3 cellular contexts compared by ENCODE assay signal in the genomic region with DNA sequence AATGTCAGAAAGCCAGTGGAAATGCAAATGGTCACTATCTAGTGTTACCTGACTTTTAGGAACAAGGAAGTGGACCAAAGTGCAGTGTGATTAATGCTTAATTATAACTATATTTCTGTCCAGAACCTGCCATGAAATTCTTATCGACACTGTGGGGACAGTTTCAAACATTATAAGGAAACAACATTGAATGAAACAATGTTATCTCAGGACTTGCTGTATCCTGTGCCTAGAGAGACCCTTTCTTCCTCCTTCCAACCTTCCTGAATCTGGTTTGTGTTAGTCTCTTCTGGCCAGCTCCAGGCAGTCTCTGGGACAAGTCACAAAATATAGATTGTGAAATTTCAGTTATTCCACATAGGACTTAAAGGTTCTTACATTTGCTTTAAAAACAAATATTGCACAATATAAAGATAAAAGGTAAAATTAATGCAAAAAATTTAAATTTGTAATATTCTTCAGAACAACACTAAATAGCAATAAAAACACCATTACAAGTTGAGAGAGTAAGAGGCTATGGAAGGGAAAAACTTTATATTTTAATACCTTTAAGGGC.
A peak's percentile ranks its signal among the peaks of the same experiment; 100 is the strongest.
TF ChIP-seq lines count a peak whose summit lies in the region.

No MANE protein-coding gene starts in this region.

TF ChIP-seq in GM23338, 12 proteins besides CTCF, POLR2A, EP300 and RAD21 (continues in another document):
- TF ChIP-seq EZH2phosphoT487 (IDR thresholded peaks at IDR 0.05; ENCODE audit: unreplicated experiment) (no peak), EZH2 (IDR thresholded peaks at IDR 0.05; ENCODE audit: low read depth, unreplicated experiment) (no peak), NANOG (IDR thresholded peaks at IDR 0.05; ENCODE audit: borderline replicate concordance) (no peak), JUNB (IDR thresholded peaks at IDR 0.05; ENCODE audit: unreplicated experiment) (no peak), CREB1 (CRISPR knock-in tag; IDR thresholded peaks at IDR 0.05; ENCODE audit: low read depth) (no peak), ZNF114 (CRISPR knock-in tag; IDR thresholded peaks at IDR 0.05) (no peak), ZNF331 (CRISPR knock-in tag; IDR thresholded peaks at IDR 0.05; ENCODE audit: low read depth) (no peak)
- TF ChIP-seq, protein P1, sequence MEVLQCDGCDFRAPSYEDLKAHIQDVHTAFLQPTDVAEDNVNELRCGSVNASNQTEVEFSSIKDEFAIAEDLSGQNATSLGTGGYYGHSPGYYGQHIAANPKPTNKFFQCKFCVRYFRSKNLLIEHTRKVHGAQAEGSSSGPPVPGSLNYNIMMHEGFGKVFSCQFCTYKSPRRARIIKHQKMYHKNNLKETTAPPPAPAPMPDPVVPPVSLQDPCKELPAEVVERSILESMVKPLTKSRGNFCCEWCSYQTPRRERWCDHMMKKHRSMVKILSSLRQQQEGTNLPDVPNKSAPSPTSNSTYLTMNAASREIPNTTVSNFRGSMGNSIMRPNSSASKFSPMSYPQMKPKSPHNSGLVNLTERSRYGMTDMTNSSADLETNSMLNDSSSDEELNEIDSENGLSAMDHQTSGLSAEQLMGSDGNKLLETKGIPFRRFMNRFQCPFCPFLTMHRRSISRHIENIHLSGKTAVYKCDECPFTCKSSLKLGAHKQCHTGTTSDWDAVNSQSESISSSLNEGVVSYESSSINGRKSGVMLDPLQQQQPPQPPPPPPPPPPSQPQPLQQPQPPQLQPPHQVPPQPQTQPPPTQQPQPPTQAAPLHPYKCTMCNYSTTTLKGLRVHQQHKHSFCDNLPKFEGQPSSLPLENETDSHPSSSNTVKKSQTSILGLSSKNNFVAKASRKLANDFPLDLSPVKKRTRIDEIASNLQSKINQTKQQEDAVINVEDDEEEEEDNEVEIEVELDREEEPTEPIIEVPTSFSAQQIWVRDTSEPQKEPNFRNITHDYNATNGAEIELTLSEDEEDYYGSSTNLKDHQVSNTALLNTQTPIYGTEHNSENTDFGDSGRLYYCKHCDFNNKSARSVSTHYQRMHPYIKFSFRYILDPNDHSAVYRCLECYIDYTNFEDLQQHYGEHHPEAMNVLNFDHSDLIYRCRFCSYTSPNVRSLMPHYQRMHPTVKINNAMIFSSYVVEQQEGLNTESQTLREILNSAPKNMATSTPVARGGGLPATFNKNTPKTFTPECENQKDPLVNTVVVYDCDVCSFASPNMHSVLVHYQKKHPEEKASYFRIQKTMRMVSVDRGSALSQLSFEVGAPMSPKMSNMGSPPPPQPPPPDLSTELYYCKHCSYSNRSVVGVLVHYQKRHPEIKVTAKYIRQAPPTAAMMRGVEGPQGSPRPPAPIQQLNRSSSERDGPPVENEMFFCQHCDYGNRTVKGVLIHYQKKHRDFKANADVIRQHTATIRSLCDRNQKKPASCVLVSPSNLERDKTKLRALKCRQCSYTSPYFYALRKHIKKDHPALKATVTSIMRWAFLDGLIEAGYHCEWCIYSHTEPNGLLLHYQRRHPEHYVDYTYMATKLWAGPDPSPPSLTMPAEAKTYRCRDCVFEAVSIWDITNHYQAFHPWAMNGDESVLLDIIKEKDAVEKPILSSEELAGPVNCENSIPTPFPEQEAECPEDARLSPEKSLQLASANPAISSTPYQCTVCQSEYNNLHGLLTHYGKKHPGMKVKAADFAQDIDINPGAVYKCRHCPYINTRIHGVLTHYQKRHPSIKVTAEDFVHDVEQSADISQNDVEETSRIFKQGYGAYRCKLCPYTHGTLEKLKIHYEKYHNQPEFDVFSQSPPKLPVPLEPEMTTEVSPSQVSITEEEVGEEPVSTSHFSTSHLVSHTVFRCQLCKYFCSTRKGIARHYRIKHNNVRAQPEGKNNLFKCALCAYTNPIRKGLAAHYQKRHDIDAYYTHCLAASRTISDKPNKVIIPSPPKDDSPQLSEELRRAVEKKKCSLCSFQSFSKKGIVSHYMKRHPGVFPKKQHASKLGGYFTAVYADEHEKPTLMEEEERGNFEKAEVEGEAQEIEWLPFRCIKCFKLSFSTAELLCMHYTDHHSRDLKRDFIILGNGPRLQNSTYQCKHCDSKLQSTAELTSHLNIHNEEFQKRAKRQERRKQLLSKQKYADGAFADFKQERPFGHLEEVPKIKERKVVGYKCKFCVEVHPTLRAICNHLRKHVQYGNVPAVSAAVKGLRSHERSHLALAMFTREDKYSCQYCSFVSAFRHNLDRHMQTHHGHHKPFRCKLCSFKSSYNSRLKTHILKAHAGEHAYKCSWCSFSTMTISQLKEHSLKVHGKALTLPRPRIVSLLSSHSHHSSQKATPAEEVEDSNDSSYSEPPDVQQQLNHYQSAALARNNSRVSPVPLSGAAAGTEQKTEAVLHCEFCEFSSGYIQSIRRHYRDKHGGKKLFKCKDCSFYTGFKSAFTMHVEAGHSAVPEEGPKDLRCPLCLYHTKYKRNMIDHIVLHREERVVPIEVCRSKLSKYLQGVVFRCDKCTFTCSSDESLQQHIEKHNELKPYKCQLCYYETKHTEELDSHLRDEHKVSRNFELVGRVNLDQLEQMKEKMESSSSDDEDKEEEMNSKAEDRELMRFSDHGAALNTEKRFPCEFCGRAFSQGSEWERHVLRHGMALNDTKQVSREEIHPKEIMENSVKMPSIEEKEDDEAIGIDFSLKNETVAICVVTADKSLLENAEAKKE (CRISPR knock-in tag; IDR thresholded peaks at IDR 0.05), result no peak

TF ChIP-seq in IMR-90, 13 proteins besides CTCF, POLR2A, EP300 and RAD21:
- TF ChIP-seq BHLHE40 (IDR thresholded peaks at IDR 0.05; ENCODE audit: low read depth, low read length) (no peak), CEBPB (IDR thresholded peaks at IDR 0.05; ENCODE audit: low read depth, low read length) (0 out of 2 replicates have a peak, but pooled peaks have one; percentile 32)

TF ChIP-seq in H1, 55 proteins besides CTCF, POLR2A, EP300 and RAD21:
- TF ChIP-seq TCF12 (IDR thresholded peaks at IDR 0.05; ENCODE audit: low read depth, low read length) (no peak), TAF1 (IDR thresholded peaks at IDR 0.05; ENCODE audit: low read depth, low read length) (no peak), ZNF274 (IDR thresholded peaks at IDR 0.05; ENCODE audit: borderline replicate concordance, extremely low read depth, low read length) (no peak), KDM5A (IDR thresholded peaks at IDR 0.05; ENCODE audit: low read length) (no peak), BCL11A (IDR thresholded peaks at IDR 0.05; ENCODE audit: low read depth in 2 of 2, low read length in 2 of 2) (no peak), RBBP5 (IDR thresholded peaks at IDR 0.05; ENCODE audit: borderline replicate concordance, low read depth, low read length) (no peak), CTBP2 (IDR thresholded peaks at IDR 0.05; ENCODE audit: borderline replicate concordance, insufficient read depth, insufficient read length, low read length) (no peak), CBX5 (IDR thresholded peaks at IDR 0.05; ENCODE audit: low read depth, low read length) (no peak), SIRT6 (IDR thresholded peaks at IDR 0.05; ENCODE audit: low read length) (no peak), SRF (IDR thresholded peaks at IDR 0.05; ENCODE audit: low read depth, low read length) (no peak), SP4 (IDR thresholded peaks at IDR 0.05; ENCODE audit: low read length) (no peak), HDAC6 (IDR thresholded peaks at IDR 0.05; ENCODE audit: low read depth, low read length) (no peak), GTF2F1 (IDR thresholded peaks at IDR 0.05; ENCODE audit: borderline replicate concordance, low read depth, low read length) (no peak), HDAC2 (IDR thresholded peaks at IDR 0.05; ENCODE audit: borderline replicate concordance in 1 of 2, low read depth in 2 of 2, low read length in 2 of 2) (no peak), CREB1 (IDR thresholded peaks at IDR 0.05) (no peak), SP1 (IDR thresholded peaks at IDR 0.05; ENCODE audit: low read depth, low read length) (no peak), CHD2 (IDR thresholded peaks at IDR 0.05; ENCODE audit: low read length) (no peak), JUN (IDR thresholded peaks at IDR 0.05; ENCODE audit: low read depth, low read length) (no peak), BACH1 (IDR thresholded peaks at IDR 0.05; ENCODE audit: low read length) (no peak)
- TF ChIP-seq, protein P2, sequence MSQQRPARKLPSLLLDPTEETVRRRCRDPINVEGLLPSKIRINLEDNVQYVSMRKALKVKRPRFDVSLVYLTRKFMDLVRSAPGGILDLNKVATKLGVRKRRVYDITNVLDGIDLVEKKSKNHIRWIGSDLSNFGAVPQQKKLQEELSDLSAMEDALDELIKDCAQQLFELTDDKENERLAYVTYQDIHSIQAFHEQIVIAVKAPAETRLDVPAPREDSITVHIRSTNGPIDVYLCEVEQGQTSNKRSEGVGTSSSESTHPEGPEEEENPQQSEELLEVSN (IDR thresholded peaks at IDR 0.05), result no peak
